Comparison of ENCODE assay signal across 10 cellular contexts in the genomic region with DNA sequence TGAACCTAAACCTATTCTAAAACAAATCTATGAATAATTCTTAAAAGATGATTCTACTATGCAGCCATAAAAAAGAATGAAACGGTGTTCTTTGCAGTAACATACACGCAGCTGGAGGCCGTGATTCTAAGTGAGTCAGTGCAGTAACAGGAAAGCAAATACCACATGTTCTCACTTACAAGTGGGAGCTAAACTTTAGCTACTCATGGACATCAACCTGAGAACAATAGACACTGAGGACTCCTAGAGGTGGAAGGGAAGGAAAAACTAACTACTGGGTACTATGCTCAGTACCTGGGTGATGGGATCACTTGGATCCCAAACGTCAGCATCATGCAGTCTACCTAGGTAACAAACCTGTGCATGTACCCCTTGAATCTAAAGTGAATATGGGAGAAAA.
"Had no signal": no experiment of that assay in that cellular context is flagged by ENCODE, and none has a peak within 500 bp of the region (broad histone marks: within the 10 kb centered on the region; RNA-seq: fewer than 3 reads in every experiment).

No MANE protein-coding gene starts in this region.

- DNase-seq: GM23248, GOT3, H7, HFFc6, IMR-90, KG1 had no signal

- H3K4me1 ChIP-seq: HAP-1 had no signal

- H3K27ac ChIP-seq: GM23248, HL-60 had no signal

- FAIRE-seq: HTR-8/SVneo, K562 had no signal

- H3K4me3 Mint-ChIP-seq: HFFc6 had no signal

- H3K36me3 ChIP-seq: HAP-1 had no signal

- H3K9me3 ChIP-seq: HAP-1 had no signal

- H3K4me3 ChIP-seq: GM23248, HAP-1, K562 had no signal

- H3K27ac Mint-ChIP-seq: HFFc6 had no signal
